14 cellular contexts compared by ENCODE assay signal in genomic region chr2:129587426-129588064, GRCh38.
DNase-seq lines count a peak whose midpoint lies in the region; ATAC-seq and TF ChIP-seq lines count a peak whose summit lies in the region.
"Had no signal": no experiment of that assay in that cellular context is flagged by ENCODE, and none has a peak within 500 bp of the region (broad histone marks: within the 10 kb centered on the region; RNA-seq: fewer than 3 reads in every experiment).

No MANE protein-coding gene starts in this region.

- H3K27me3 ChIP-seq in left ventricle myocardium inferior (ENCODE audit: low read depth) (peaks cover 33% of the 10 kb centered on the region), upper lobe of right lung (peaks cover 5% of the 10 kb centered on the region)

- peak; percentile 17 for TF ChIP-seq CTCF in left ventricle myocardium inferior (IDR thresholded peaks at IDR 0.05; ENCODE audit: borderline replicate concordance)
- no peak for TF ChIP-seq CTCF in upper lobe of right lung (IDR thresholded peaks at IDR 0.05)

- DNase-seq in left ventricle myocardium inferior = no peak
- no peak for DNase-seq in left ventricle myocardium superior
- peak; percentile 2 to 5 for DNase-seq in erythroblast (lab: John Stamatoyannopoulos, UW)
- peak; percentile 8 for DNase-seq in left kidney (ENCODE audit: low read depth, low spot score)
- DNase-seq in upper lobe of right lung = peak; percentile 43
- DNase-seq in activated naive CD4-positive, alpha-beta T cell treated with anti-CD3 and anti-CD28 coated beads, Interleukin-2, amount 50 U/mL, for 16 hours = no peak
- DNase-seq in Kasumi-1 (lab: John Stamatoyannopoulos, UW) = no peak
- DNase-seq in H4 (ENCODE audit: low spot score) = no peak
- DNase-seq: MM.1S, NCI-H1105, NCI-H1694 treated with DMSO at 0.1 percent for 48 hours, PC-3 had no signal

- intact Hi-C loops in left ventricle myocardium inferior (cut with micrococcal nuclease) (no loop called here), left ventricle myocardium superior (cut with micrococcal nuclease) (no loop called here), upper lobe of right lung (cut with DNase I) (no loop called here)

- ATAC-seq in left ventricle myocardium superior (no peak), upper lobe of right lung (peak; percentile 27)
- ATAC-seq: HepG2, PC-3 had no signal

- H3K4me3 ChIP-seq in left ventricle myocardium inferior (no peak overlapping the region), upper lobe of right lung (no peak overlapping the region)

- TF ChIP-seq POLR2A in erythroblast (IDR thresholded peaks at IDR 0.05; ENCODE audit: low read length) = no peak

- no peaks in the 10 kb centered on the region for H3K36me3 ChIP-seq in left ventricle myocardium inferior
- no peaks in the 10 kb centered on the region for H3K36me3 ChIP-seq in upper lobe of right lung

- no peaks in the 10 kb centered on the region for H3K9me3 ChIP-seq in left ventricle myocardium inferior (replicated peaks)
- no peaks in the 10 kb centered on the region for H3K9me3 ChIP-seq in upper lobe of right lung
- H3K9me3 ChIP-seq: Caco-2 had no signal

- H3K4me1 ChIP-seq in left ventricle myocardium inferior = no peaks in the 10 kb centered on the region
- H3K4me1 ChIP-seq in upper lobe of right lung = no peaks in the 10 kb centered on the region
- H3K4me1 ChIP-seq: Caco-2 had no signal

- no peak overlapping the region for H3K27ac ChIP-seq in left ventricle myocardium inferior (replicated peaks)
- H3K27ac ChIP-seq in upper lobe of right lung = no peak overlapping the region

Comparison
In these comparisons a context has a peak if more than half of its experiments do, and no peak if none do; other contexts are left out.
1. DNase-seq: peak in erythroblast (2 of 2), left kidney (single experiment) and upper lobe of right lung (single experiment); none in left ventricle myocardium inferior (single experiment), left ventricle myocardium superior (single experiment), activated naive CD4-positive, alpha-beta T cell treated with anti-CD3 and anti-CD28 coated beads, Interleukin-2, amount 50 U/mL, for 16 hours (single experiment), Kasumi-1 (0 of 2) and H4 (single experiment).